ENCODE assay signal across 24 cellular contexts in genomic region chr4:114282937-114283336, GRCh38.
DNase-seq lines count a peak whose midpoint lies in the region; ATAC-seq and TF ChIP-seq lines count a peak whose summit lies in the region.
"Had no signal": no experiment of that assay in that cellular context is flagged by ENCODE, and none has a peak within 500 bp of the region (broad histone marks: within the 10 kb centered on the region; RNA-seq: fewer than 3 reads in every experiment).

No MANE protein-coding gene starts in this region.

- peaks cover 28% of the 10 kb centered on the region for H3K9me3 Mint-ChIP-seq in osteocyte (ENCODE audit: unreplicated experiment)
- no peaks in the 10 kb centered on the region for H3K9me3 Mint-ChIP-seq in activated naive CD4-positive, alpha-beta T cell treated with anti-CD3 and anti-CD28 coated beads, Interleukin-2, amount 10 ng/mL, durations not matched to agents 7 days and 5 days
- H3K9me3 Mint-ChIP-seq: activated CD4-positive, alpha-beta T cell treated with anti-CD3 and anti-CD28 coated beads, Interleukin-2, amount 10 ng/mL, durations not matched to agents 7 days and 5 days; CD4-positive, alpha-beta T cell had no signal

- TF ChIP-seq RAD21 in SK-N-SH (IDR thresholded peaks at IDR 0.05; ENCODE audit: low read length): no peak

- peaks cover 0 to 11% of the 10 kb centered on the region in 2 experiments for H3K36me3 ChIP-seq in SK-N-SH (replicated peaks in 1 of 2; ENCODE audit: control insufficient read depth in 1 of 2, insufficient read depth in 2 of 2, low read length in 1 of 2)
- H3K36me3 ChIP-seq: neutrophil had no signal

- no peak overlapping the region for H3K4me2 ChIP-seq in SK-N-SH

- peak overlapping the region in 1 of 2 experiments; percentile 6; a peak in 2 of 4 replicates for H3K27ac ChIP-seq in SK-N-SH (ENCODE audit: low read depth in 2 of 2, low read length in 1 of 2)
- H3K27ac ChIP-seq: HL-60, neutrophil had no signal

- POLR2A ChIA-PET in SK-N-SH (lab: Yijun Ruan, JAX): no interaction called here

- H3K9me2 ChIP-seq in SK-N-SH: no peaks in the 10 kb centered on the region

- no peak overlapping the region for H3K9ac ChIP-seq in SK-N-SH

- H3K4me3 ChIP-seq in SK-N-SH (ENCODE audit: low read depth in 2 of 2, low read length in 1 of 2): no peak overlapping the region
- H3K4me3 ChIP-seq in NB4 (ENCODE audit: low read depth, low read length): no peak overlapping the region

- DNase-seq in SK-N-SH (no peak), NB4 (ENCODE audit: low read depth) (peak; percentile 72), osteocyte (ENCODE audit: extremely low spot score, unreplicated experiment) (no peak), GF-D8 (lab: John Stamatoyannopoulos, UW) (no peak)
- DNase-seq in activated naive CD4-positive, alpha-beta T cell treated with anti-CD3 and anti-CD28 coated beads, Interleukin-2, amount 10 ng/mL, durations not matched to agents 7 days and 5 days: no peak
- DNase-seq in stimulated activated CD4-positive, alpha-beta T cell treated with anti-CD3 and anti-CD28 coated beads, Interleukin-4, amount 100 ng/mL, for 24 hours: no peak
- DNase-seq: activated CD4-positive, alpha-beta T cell treated with anti-CD3 and anti-CD28 coated beads, Interleukin-2, amount 10 ng/mL, durations not matched to agents 7 days and 5 days; activated CD8-positive, alpha-beta memory T cell treated with anti-CD3 and anti-CD28 coated beads, Interleukin-2, amount 50 U/mL, for 4 hours; amygdala; CD4-positive, alpha-beta T cell; left colon; NCI-H1105; NCI-H526; right cardiac atrium; stimulated activated CD4-positive, alpha-beta T cell treated with anti-CD3 and anti-CD28 coated beads, Interleukin-15, amount 100 ng/mL, for 24 hours; stimulated activated naive CD8-positive, alpha-beta T cell treated with anti-CD3 and anti-CD28 coated beads, Interleukin-15, Interleukin-2, amounts not matched to agents 100 U/mL and 50 U/mL, for 24 hours; trophoblast cell had no signal

- H3K79me2 ChIP-seq in SK-N-SH (ENCODE audit: insufficient read depth): no peaks in the 10 kb centered on the region

- no peaks in the 10 kb centered on the region for H3K27me3 Mint-ChIP-seq in osteocyte (ENCODE audit: unreplicated experiment)
- H3K27me3 Mint-ChIP-seq in activated naive CD4-positive, alpha-beta T cell treated with anti-CD3 and anti-CD28 coated beads, Interleukin-2, amount 10 ng/mL, durations not matched to agents 7 days and 5 days: peaks cover 3% of the 10 kb centered on the region
- H3K27me3 Mint-ChIP-seq: activated CD4-positive, alpha-beta T cell treated with anti-CD3 and anti-CD28 coated beads, Interleukin-2, amount 10 ng/mL, durations not matched to agents 7 days and 5 days; central memory CD8-positive, alpha-beta T cell had no signal

- CTCF ChIA-PET in SK-N-SH (lab: Yijun Ruan, JAX): no interaction called here
- CTCF ChIA-PET in activated naive CD4-positive, alpha-beta T cell treated with anti-CD3 and anti-CD28 coated beads, Interleukin-2, amount 10 ng/mL, durations not matched to agents 7 days and 5 days (lab: Charles Lee): no interaction called here

- H4K20me1 ChIP-seq in SK-N-SH (ENCODE audit: insufficient read depth): no peaks in the 10 kb centered on the region

- peaks cover 15% of the 10 kb centered on the region for H3K36me3 Mint-ChIP-seq in osteocyte (ENCODE audit: unreplicated experiment)
- no peaks in the 10 kb centered on the region for H3K36me3 Mint-ChIP-seq in activated naive CD4-positive, alpha-beta T cell treated with anti-CD3 and anti-CD28 coated beads, Interleukin-2, amount 10 ng/mL, durations not matched to agents 7 days and 5 days
- H3K36me3 Mint-ChIP-seq: IgD-negative memory B cell had no signal

- peak overlapping the region; percentile 49; the same call in 1 of the 2 replicates for H2AFZ ChIP-seq in SK-N-SH (ENCODE audit: low read depth)

- 63% methylated on average over 1 of the region's 1 CpG for WGBS in SK-N-SH (ENCODE audit: low lambda C conversion rate)

- no peaks in the 10 kb centered on the region for H3K27me3 ChIP-seq in SK-N-SH (ENCODE audit: insufficient read depth)
- H3K27me3 ChIP-seq: neutrophil had no signal

- no peaks in the 10 kb centered on the region for H3K9me3 ChIP-seq in SK-N-SH
- H3K9me3 ChIP-seq: neutrophil had no signal

- H3K4me1 ChIP-seq in SK-N-SH (ENCODE audit: control insufficient read depth in 1 of 2, insufficient read depth in 2 of 2, low read depth in 1 of 2, low read length in 1 of 2): peaks cover 0 to 22% of the 10 kb centered on the region in 2 experiments; a peak in 3 of 4 replicates

- peak overlapping the region; percentile 69 for H3K27ac Mint-ChIP-seq in osteocyte (ENCODE audit: unreplicated experiment)
- no peak overlapping the region for H3K27ac Mint-ChIP-seq in activated naive CD4-positive, alpha-beta T cell treated with anti-CD3 and anti-CD28 coated beads, Interleukin-2, amount 10 ng/mL, durations not matched to agents 7 days and 5 days
- H3K27ac Mint-ChIP-seq: activated CD4-positive, alpha-beta T cell treated with anti-CD3 and anti-CD28 coated beads, Interleukin-2, amount 10 ng/mL, durations not matched to agents 7 days and 5 days; CD4-positive, alpha-beta T cell; IgD-negative memory B cell had no signal

- no peak for TF ChIP-seq CTCF in SK-N-SH (IDR thresholded peaks at IDR 0.05)
- no peak for TF ChIP-seq CTCF in NB4 (IDR thresholded peaks at IDR 0.05; ENCODE audit: low read depth, low read length)
- no peak for TF ChIP-seq CTCF in osteocyte (IDR thresholded peaks at IDR 0.05)

- H3K4me1 Mint-ChIP-seq in osteocyte (ENCODE audit: unreplicated experiment): peaks cover 44% of the 10 kb centered on the region
- H3K4me1 Mint-ChIP-seq in activated naive CD4-positive, alpha-beta T cell treated with anti-CD3 and anti-CD28 coated beads, Interleukin-2, amount 10 ng/mL, durations not matched to agents 7 days and 5 days: no peaks in the 10 kb centered on the region
- H3K4me1 Mint-ChIP-seq: activated CD4-positive, alpha-beta T cell treated with anti-CD3 and anti-CD28 coated beads, Interleukin-2, amount 10 ng/mL, durations not matched to agents 7 days and 5 days; central memory CD8-positive, alpha-beta T cell had no signal

- no peak for TF ChIP-seq EP300 in SK-N-SH (IDR thresholded peaks at IDR 0.05; ENCODE audit: borderline replicate concordance in 1 of 2, low read depth in 1 of 2, low read length in 1 of 2)

- TF ChIP-seq POLR2A in NB4 (IDR thresholded peaks at IDR 0.05; ENCODE audit: extremely low read depth, insufficient read length): no peak

- ATAC-seq in SK-N-SH treated with all-trans-retinoic acid at 6 μM for 48 hours (no peak), HG03108 (IDR thresholded peaks at IDR 0.05; ENCODE audit: unreplicated experiment) (peak; percentile 56)
- ATAC-seq: left colon; Panc1; right cardiac atrium; stimulated activated naive CD8-positive, alpha-beta T cell treated with anti-CD3 and anti-CD28 coated beads, Interleukin-15, Interleukin-2, amounts not matched to agents 100 U/mL and 50 U/mL, for 24 hours had no signal

- peaks cover 24% of the 10 kb centered on the region for H3F3A ChIP-seq in SK-N-SH (replicated peaks; ENCODE audit: insufficient read depth)

- no peak overlapping the region for H3K4me3 Mint-ChIP-seq in osteocyte (ENCODE audit: unreplicated experiment)
- H3K4me3 Mint-ChIP-seq in activated naive CD4-positive, alpha-beta T cell treated with anti-CD3 and anti-CD28 coated beads, Interleukin-2, amount 10 ng/mL, durations not matched to agents 7 days and 5 days: no peak overlapping the region
- H3K4me3 Mint-ChIP-seq: activated CD4-positive, alpha-beta T cell treated with anti-CD3 and anti-CD28 coated beads, Interleukin-2, amount 10 ng/mL, durations not matched to agents 7 days and 5 days; CD4-positive, alpha-beta T cell; central memory CD8-positive, alpha-beta T cell had no signal

TF ChIP-seq in SK-N-SH, 30 proteins besides CTCF, POLR2A, EP300 and RAD21:
- TF ChIP-seq MXI1 (IDR thresholded peaks at IDR 0.05; ENCODE audit: low read depth, low read length) (no peak), MEF2A (IDR thresholded peaks at IDR 0.05; ENCODE audit: borderline replicate concordance, low read depth) (no peak)

TF ChIP-seq in SK-N-SH treated with all-trans-retinoic acid at 6 μM for 48 hours, 23 proteins besides CTCF, POLR2A, EP300 and RAD21 (continues in another document):
- TF ChIP-seq ZNF565 (CRISPR knock-in tag; conservative IDR thresholded peaks at IDR 0.05; ENCODE audit: low read depth): no peak
- TF ChIP-seq POU6F1 (CRISPR knock-in tag; IDR thresholded peaks at IDR 0.05; ENCODE audit: borderline replicate concordance, low read depth): no peak
- no peak for TF ChIP-seq ZFP3 (CRISPR knock-in tag; IDR thresholded peaks at IDR 0.05)
- no peak for TF ChIP-seq GLIS3 (CRISPR knock-in tag; IDR thresholded peaks at IDR 0.05)
